ENCODE assay signal across 14 cellular contexts in genomic region chr20:17059465-17059864, GRCh38.
DNase-seq lines count a peak whose midpoint lies in the region; ATAC-seq and TF ChIP-seq lines count a peak whose summit lies in the region.
"Had no signal": no experiment of that assay in that cellular context is flagged by ENCODE, and none has a peak within 500 bp of the region (broad histone marks: within the 10 kb centered on the region; RNA-seq: fewer than 3 reads in every experiment).

No MANE protein-coding gene starts in this region.

- no peaks in the 10 kb centered on the region for H3K27me3 ChIP-seq in BE2C

- CTCF ChIA-PET in T-cell (lab: Charles Lee) = no interaction called here

- peaks cover 11 to 15% (median 15%) of the 10 kb centered on the region in 3 donors for H3K9me3 Mint-ChIP-seq in T-cell

- no peak overlapping the region for H3K4me3 Mint-ChIP-seq in T-cell
- H3K4me3 Mint-ChIP-seq: activated naive CD8-positive, alpha-beta T cell treated with anti-CD3 and anti-CD28 coated beads, Interleukin-2, amount 10 ng/mL, durations not matched to agents 7 days and 5 days; WTC11 had no signal

- no peaks in the 10 kb centered on the region for H3K36me3 Mint-ChIP-seq in T-cell
- H3K36me3 Mint-ChIP-seq: activated naive CD8-positive, alpha-beta T cell treated with anti-CD3 and anti-CD28 coated beads, Interleukin-2, amount 10 ng/mL, durations not matched to agents 7 days and 5 days had no signal

- H3K4me3 ChIP-seq in BE2C (ENCODE audit: low read depth, low read length) (no peak overlapping the region), epithelial cell of proximal tubule (ENCODE audit: low read depth, low read length) (no peak overlapping the region)
- H3K4me3 ChIP-seq: coronary artery, mucosa of descending colon had no signal

- no peaks in the 10 kb centered on the region for H3K27me3 Mint-ChIP-seq in T-cell
- H3K27me3 Mint-ChIP-seq: activated naive CD8-positive, alpha-beta T cell treated with anti-CD3 and anti-CD28 coated beads, Interleukin-2, amount 10 ng/mL, durations not matched to agents 7 days and 5 days had no signal

- no peaks in the 10 kb centered on the region for H3K9me3 ChIP-seq in BE2C

- DNase-seq in BE2C = peak; percentile 43
- peak in 53 of 76 experiments; percentile 1 to 85 (median 26) for DNase-seq in HUDEP-2 (lab: John Stamatoyannopoulos, UW; ENCODE audit: unreplicated experiment in 76 of 76)
- DNase-seq in NCI-H69 (lab: John Stamatoyannopoulos, UW) = peak; percentile 60
- peak; percentile 18 for DNase-seq in epithelial cell of proximal tubule (ENCODE audit: low read depth)
- DNase-seq in C1 segment of cervical spinal cord (lab: John Stamatoyannopoulos, UW) = no peak
- no peak for DNase-seq in T-cell
- DNase-seq: activated naive CD8-positive, alpha-beta T cell treated with anti-CD3 and anti-CD28 coated beads, Interleukin-2, amount 10 ng/mL, durations not matched to agents 7 days and 5 days; mucosa of descending colon; NCI-H82; posterior cingulate gyrus had no signal

- H3K27ac Mint-ChIP-seq in T-cell = no peak overlapping the region
- H3K27ac Mint-ChIP-seq: activated naive CD8-positive, alpha-beta T cell treated with anti-CD3 and anti-CD28 coated beads, Interleukin-2, amount 10 ng/mL, durations not matched to agents 7 days and 5 days; WTC11 had no signal

- POLR2A ChIA-PET in T-cell (lab: Charles Lee) = no interaction called here

- no peaks in the 10 kb centered on the region for H3K4me1 ChIP-seq in BE2C

- TF ChIP-seq CTCF in BE2C (IDR thresholded peaks at IDR 0.05; ENCODE audit: low read depth, low read length) (no peak), epithelial cell of proximal tubule (conservative IDR thresholded peaks at IDR 0.05; ENCODE audit: low read depth, low read length) (no peak)

- no peak for ATAC-seq in HG02884 (IDR thresholded peaks at IDR 0.05; ENCODE audit: unreplicated experiment)
- ATAC-seq in SK-N-SH treated with all-trans-retinoic acid at 6 μM for 48 hours = no peak
- ATAC-seq in T-cell (replicated peaks in 1 of 4) = no peak
- ATAC-seq: mucosa of descending colon, WTC11 had no signal

- no peaks in the 10 kb centered on the region for H3K4me1 Mint-ChIP-seq in T-cell
- H3K4me1 Mint-ChIP-seq: activated naive CD8-positive, alpha-beta T cell treated with anti-CD3 and anti-CD28 coated beads, Interleukin-2, amount 10 ng/mL, durations not matched to agents 7 days and 5 days; WTC11 had no signal

- H3K36me3 ChIP-seq in BE2C = no peaks in the 10 kb centered on the region

TF ChIP-seq in SK-N-SH treated with all-trans-retinoic acid at 6 μM for 48 hours, 23 proteins besides CTCF, POLR2A, EP300 and RAD21:
- no peak for TF ChIP-seq ESRRG (CRISPR knock-in tag; IDR thresholded peaks at IDR 0.05)
- no peak for TF ChIP-seq TOX (CRISPR knock-in tag; IDR thresholded peaks at IDR 0.05; ENCODE audit: borderline replicate concordance)
- no peak for TF ChIP-seq ZFP3 (CRISPR knock-in tag; IDR thresholded peaks at IDR 0.05)
- no peak for TF ChIP-seq PPARA (CRISPR knock-in tag; IDR thresholded peaks at IDR 0.05; ENCODE audit: borderline replicate concordance)
- TF ChIP-seq ZNF8 (CRISPR knock-in tag; IDR thresholded peaks at IDR 0.05) = no peak

Comparison
In these comparisons a context has a peak if more than half of its experiments do, and no peak if none do; other contexts are left out.
1. DNase-seq: peak in BE2C (single experiment), HUDEP-2 (53 of 76), NCI-H69 (single experiment) and epithelial cell of proximal tubule (single experiment); none in C1 segment of cervical spinal cord (0 of 14) and T-cell (0 of 34).